17 cellular contexts compared by ENCODE assay signal in the genomic region with DNA sequence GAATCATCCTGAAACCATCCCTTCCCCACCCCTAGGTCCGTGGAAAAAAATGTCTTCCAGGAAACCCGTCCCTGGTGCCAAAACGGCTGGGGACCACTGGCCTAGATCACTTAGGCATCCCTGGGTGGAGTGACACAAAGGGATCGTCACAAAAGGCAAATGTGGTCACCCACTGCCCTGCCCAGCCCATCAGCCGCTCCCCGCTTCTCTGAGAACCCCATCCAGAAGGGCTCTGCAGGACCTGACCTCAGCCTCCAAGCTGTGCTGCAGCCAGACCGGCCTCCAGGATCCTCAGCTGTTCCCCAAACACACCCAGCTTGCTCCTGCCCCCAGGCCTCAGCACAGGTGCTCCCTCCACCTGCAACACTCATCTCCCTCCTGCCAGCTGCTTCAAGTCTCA.
A peak's percentile ranks its signal among the peaks of the same experiment; 100 is the strongest.
DNase-seq lines count a peak whose midpoint lies in the region; ATAC-seq and TF ChIP-seq lines count a peak whose summit lies in the region.
"Had no signal": no experiment of that assay in that cellular context is flagged by ENCODE, and none has a peak within 500 bp of the region (broad histone marks: within the 10 kb centered on the region; RNA-seq: fewer than 3 reads in every experiment).

No MANE protein-coding gene starts in this region.

- WGBS in esophagus squamous epithelium, 2 donors, result 54 to 66% methylated on average over 6 to 7 of the region's 7 CpGs

- H3K4me3 Mint-ChIP-seq in activated B cell treated with CpG ODN at 0.5 μM for 24 hours (no peak overlapping the region), immature natural killer cell (peak overlapping the region; percentile 51 to 71 (median 70))

- TF ChIP-seq CTCF in activated B cell treated with CpG ODN at 0.5 μM for 24 hours (IDR thresholded peaks at IDR 0.05) (no peak), esophagus squamous epithelium (IDR thresholded peaks at IDR 0.05) (no peak)

- H3K27me3 ChIP-seq in esophagus squamous epithelium, result peaks cover 0 to 29% (median 0%) of the 10 kb centered on the region in 4 donors
- H3K27me3 ChIP-seq: heart left ventricle had no signal

- H3K36me3 ChIP-seq in esophagus squamous epithelium, result no peaks in the 10 kb centered on the region
- H3K36me3 ChIP-seq: heart left ventricle, WERI-Rb-1 had no signal

- H3K9me3 ChIP-seq in esophagus squamous epithelium, result no peaks in the 10 kb centered on the region

- H3K36me3 Mint-ChIP-seq in activated naive CD4-positive, alpha-beta T cell treated with anti-CD3 and anti-CD28 coated beads, Interleukin-2, amount 50 U/mL, for 72 hours, result peaks cover 11 to 34% of the 10 kb centered on the region in 2 donors
- peaks cover 22% of the 10 kb centered on the region for H3K36me3 Mint-ChIP-seq in activated B cell treated with CpG ODN at 0.5 μM for 24 hours (ENCODE audit: low read depth)
- H3K36me3 Mint-ChIP-seq in immature natural killer cell, result peaks cover 4 to 15% (median 8%) of the 10 kb centered on the region in 3 donors

- H3K4me1 Mint-ChIP-seq in activated B cell treated with CpG ODN at 0.5 μM for 24 hours (peaks cover 93% of the 10 kb centered on the region), immature natural killer cell (peaks cover 0 to 100% of the 10 kb centered on the region in 2 donors)

- no peak for ATAC-seq in activated naive CD4-positive, alpha-beta T cell treated with anti-CD3 and anti-CD28 coated beads, Interleukin-2, amount 50 U/mL, for 72 hours
- no peak for ATAC-seq in activated B cell treated with CpG ODN at 0.5 μM for 24 hours (ENCODE audit: low read depth)
- no peak for ATAC-seq in GM18505 (IDR thresholded peaks at IDR 0.05; ENCODE audit: unreplicated experiment)
- ATAC-seq: sciatic nerve had no signal

- CTCF ChIA-PET in activated B cell treated with CpG ODN at 0.5 μM for 24 hours (lab: Charles Lee), result interaction anchor here (0.6 kb wide), 1 partner anchor 26 kb away, joined by 4 read pairs; no protein-coding TSS in a partner anchor

- no peak overlapping the region for H3K4me3 ChIP-seq in esophagus squamous epithelium
- H3K4me3 ChIP-seq: heart left ventricle had no signal

- DNase-seq in activated naive CD4-positive, alpha-beta T cell treated with anti-CD3 and anti-CD28 coated beads, Interleukin-2, amount 50 U/mL, for 72 hours (ENCODE audit: low spot score in 2 of 2), result no peak
- no peak for DNase-seq in activated naive CD4-positive, alpha-beta T cell (lab: John Stamatoyannopoulos, UW)
- no peak for DNase-seq in activated B cell treated with CpG ODN at 0.5 μM for 24 hours
- no peak for DNase-seq in immature natural killer cell
- peak in 1 of 49 donors; percentile 7 for DNase-seq in substantia nigra (lab: John Stamatoyannopoulos, UW)
- no peak for DNase-seq in esophagus squamous epithelium (lab: John Stamatoyannopoulos, UW)
- DNase-seq in cardiac septum (ENCODE audit: low spot score), result no peak
- DNase-seq: activated CD8-positive, alpha-beta memory T cell treated with anti-CD3 and anti-CD28 coated beads, Interleukin-2, amount 50 U/mL, for 4 hours; DMS 273 treated with DMSO at 0.1 percent for 48 hours; mesenchymal stem cell; MM.1S; NCI-H2081 treated with DMSO at 0.1 percent for 48 hours; stimulated activated CD4-positive, alpha-beta T cell treated with anti-CD3 and anti-CD28 coated beads, Interleukin-2, amount 100 ng/mL, for 24 hours; WERI-Rb-1 had no signal

- H3K27me3 Mint-ChIP-seq in activated B cell treated with CpG ODN at 0.5 μM for 24 hours (no peaks in the 10 kb centered on the region), immature natural killer cell (ENCODE audit: low read depth in 3 of 3) (peaks cover 6 to 13% (median 7%) of the 10 kb centered on the region in 3 donors)

- peaks cover 4 to 33% (median 5%) of the 10 kb centered on the region in 3 donors for H3K4me1 ChIP-seq in esophagus squamous epithelium

- H3K27ac Mint-ChIP-seq in activated naive CD4-positive, alpha-beta T cell treated with anti-CD3 and anti-CD28 coated beads, Interleukin-2, amount 50 U/mL, for 72 hours, result peak overlapping the region; percentile 63 to 93
- H3K27ac Mint-ChIP-seq in activated B cell treated with CpG ODN at 0.5 μM for 24 hours, result peak overlapping the region; percentile 80
- peak overlapping the region; percentile 95 to 99 (median 96) for H3K27ac Mint-ChIP-seq in immature natural killer cell

- peaks cover 0 to 9% of the 10 kb centered on the region in 2 donors for H3K9me3 Mint-ChIP-seq in activated naive CD4-positive, alpha-beta T cell treated with anti-CD3 and anti-CD28 coated beads, Interleukin-2, amount 50 U/mL, for 72 hours
- peaks cover 2% of the 10 kb centered on the region for H3K9me3 Mint-ChIP-seq in activated B cell treated with CpG ODN at 0.5 μM for 24 hours
- H3K9me3 Mint-ChIP-seq in immature natural killer cell, result no peaks in the 10 kb centered on the region

- POLR2A ChIA-PET in activated B cell treated with CpG ODN at 0.5 μM for 24 hours (lab: Charles Lee), result interaction anchor here (0.6 to 1.6 kb wide), 3 partner anchors 12 to 22 kb away, joined by 3 read pairs; no protein-coding TSS in a partner anchor

- intact Hi-C loops in activated B cell treated with CpG ODN at 0.5 μM for 24 hours (cut with micrococcal nuclease) (no loop called here), esophagus squamous epithelium (cut with DNase I) (no loop called here), cardiac septum (cut with DNase I) (no loop called here)

- H3K27ac ChIP-seq in substantia nigra (ENCODE audit: low read depth, low read length, poor library complexity, severe bottlenecking), result peak overlapping the region; percentile 50
- no peak overlapping the region for H3K27ac ChIP-seq in esophagus squamous epithelium
- H3K27ac ChIP-seq: WERI-Rb-1 had no signal

- TF ChIP-seq POLR2A in GM18505 (IDR thresholded peaks at IDR 0.05; ENCODE audit: borderline replicate concordance, extremely low read depth, insufficient read depth, insufficient read length), result no peak
- TF ChIP-seq POLR2A in esophagus squamous epithelium (IDR thresholded peaks at IDR 0.05), result no peak
